11 cellular contexts compared by ENCODE assay signal in the genomic region with DNA sequence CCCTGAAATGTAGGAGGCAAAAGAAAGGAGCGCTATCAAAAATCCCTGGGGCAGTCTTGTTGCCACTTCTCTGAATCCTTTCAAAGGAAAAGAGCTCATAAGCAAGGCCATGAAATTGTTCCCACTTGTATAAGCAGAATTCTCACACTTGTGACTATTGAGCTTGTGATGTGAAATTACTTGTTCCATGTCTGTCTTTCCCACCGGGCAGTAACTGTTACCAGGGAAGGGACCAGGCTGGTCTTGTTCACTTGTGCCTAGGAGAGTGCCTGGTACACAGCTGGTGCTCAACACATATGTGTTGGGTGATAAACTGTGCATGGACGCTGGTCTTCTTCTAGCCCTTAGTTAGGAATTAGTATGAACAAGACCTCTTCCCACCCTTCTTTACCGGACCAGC.
A peak's percentile ranks its signal among the peaks of the same experiment; 100 is the strongest.
DNase-seq lines count a peak whose midpoint lies in the region; ATAC-seq and TF ChIP-seq lines count a peak whose summit lies in the region.
"Had no signal": no experiment of that assay in that cellular context is flagged by ENCODE, and none has a peak within 500 bp of the region (broad histone marks: within the 10 kb centered on the region; RNA-seq: fewer than 3 reads in every experiment).

No MANE protein-coding gene starts in this region.

- intact Hi-C loops in breast epithelium (cut with DNase I; ENCODE audit: low total_unique reads) (no loop called here), left lung (cut with DNase I) (no loop called here)

- H3K4me2 ChIP-seq in BLaER1 = peak overlapping the region; percentile 65

- H4K20me1 ChIP-seq in BLaER1 = no peaks in the 10 kb centered on the region

- H3K9ac ChIP-seq in BLaER1 = peak overlapping the region; percentile 26; the same call in 1 of the 2 replicates
- H3K9ac ChIP-seq in skeletal muscle tissue (ENCODE audit: low read depth in 1 of 3, low read length in 3 of 3) = no peak overlapping the region

- H3K4me1 ChIP-seq in BLaER1 (peaks cover 74% of the 10 kb centered on the region), breast epithelium (peaks cover 0 to 5% of the 10 kb centered on the region in 2 donors), left lung (peaks cover 0 to 5% of the 10 kb centered on the region in 2 donors), skeletal muscle tissue (ENCODE audit: control insufficient read depth in 3 of 3, insufficient read depth in 3 of 3, low read length in 3 of 3) (peaks cover 3 to 12% (median 10%) of the 10 kb centered on the region in 3 donors), SJCRH30 (no peaks in the 10 kb centered on the region; the same call in 1 of the 2 replicates)

- H3K9me3 ChIP-seq in BLaER1 = peaks cover 9% of the 10 kb centered on the region
- no peaks in the 10 kb centered on the region for H3K9me3 ChIP-seq in breast epithelium
- H3K9me3 ChIP-seq in left lung = no peaks in the 10 kb centered on the region
- no peaks in the 10 kb centered on the region for H3K9me3 ChIP-seq in skeletal muscle tissue (ENCODE audit: control insufficient read depth in 3 of 3, low read length in 3 of 3)
- no peaks in the 10 kb centered on the region for H3K9me3 ChIP-seq in SJCRH30 (replicated peaks)

- ATAC-seq in left lung = peak; percentile 8
- ATAC-seq in HG03469 (IDR thresholded peaks at IDR 0.05; ENCODE audit: unreplicated experiment) = no peak
- no peak for ATAC-seq in GM18861 (IDR thresholded peaks at IDR 0.05; ENCODE audit: unreplicated experiment)
- ATAC-seq: activated CD4-positive, CD25-positive, alpha-beta regulatory T cell treated with anti-CD3 and anti-CD28 coated beads, Interleukin-2, amount 50 U/mL, for 24 hours; natural killer cell treated with Interleukin-12 subunit alpha and Interleukin-12 subunit beta and Interleukin-15 and Interleukin-18, amount 100 ng/mL, for 72 hours had no signal

- TF ChIP-seq CTCF in breast epithelium (IDR thresholded peaks at IDR 0.05) (no peak), left lung (IDR thresholded peaks at IDR 0.05) (no peak)

- no peak for DNase-seq in breast epithelium (ENCODE audit: low spot score in 2 of 2)
- DNase-seq in left lung = no peak
- no peak for DNase-seq in NCI-H2171 treated with DMSO at 0.1 percent for 48 hours (lab: John Stamatoyannopoulos, UW)
- DNase-seq in SJCRH30 = no peak
- DNase-seq: activated CD8-positive, alpha-beta memory T cell treated with anti-CD3 and anti-CD28 coated beads, Interleukin-2, amount 50 U/mL, for 48 hours had no signal

- H3K4me3 ChIP-seq in BLaER1 (no peak overlapping the region), breast epithelium (no peak overlapping the region), left lung (no peak overlapping the region), skeletal muscle tissue (ENCODE audit: low read length in 3 of 3) (no peak overlapping the region), SJCRH30 (no peak overlapping the region)

- H3K27ac ChIP-seq in BLaER1 (peak overlapping the region; percentile 57), breast epithelium (peak overlapping the region; percentile 63 to 93), left lung (peak overlapping the region; percentile 52 to 60), skeletal muscle tissue (ENCODE audit: low read depth, low read length) (peak overlapping the region; percentile 73), SJCRH30 (no peak overlapping the region)

- no peak for TF ChIP-seq POLR2A in breast epithelium (IDR thresholded peaks at IDR 0.05)

- H3K27me3 ChIP-seq in BLaER1 = no peaks in the 10 kb centered on the region
- no peaks in the 10 kb centered on the region for H3K27me3 ChIP-seq in breast epithelium
- H3K27me3 ChIP-seq in left lung = no peaks in the 10 kb centered on the region
- H3K27me3 ChIP-seq in skeletal muscle tissue (ENCODE audit: control insufficient read depth in 3 of 3, insufficient read depth in 3 of 3, low read length in 3 of 3) = no peaks in the 10 kb centered on the region
- H3K27me3 ChIP-seq in SJCRH30 = no peaks in the 10 kb centered on the region

- H3K36me3 ChIP-seq in BLaER1 (no peaks in the 10 kb centered on the region), breast epithelium (no peaks in the 10 kb centered on the region), left lung (no peaks in the 10 kb centered on the region), skeletal muscle tissue (ENCODE audit: control insufficient read depth in 3 of 3, insufficient read depth in 3 of 3, low read length in 3 of 3) (no peaks in the 10 kb centered on the region), SJCRH30 (no peaks in the 10 kb centered on the region)
